Comparison of ENCODE assay signal across 1 cellular context in the genomic region with DNA sequence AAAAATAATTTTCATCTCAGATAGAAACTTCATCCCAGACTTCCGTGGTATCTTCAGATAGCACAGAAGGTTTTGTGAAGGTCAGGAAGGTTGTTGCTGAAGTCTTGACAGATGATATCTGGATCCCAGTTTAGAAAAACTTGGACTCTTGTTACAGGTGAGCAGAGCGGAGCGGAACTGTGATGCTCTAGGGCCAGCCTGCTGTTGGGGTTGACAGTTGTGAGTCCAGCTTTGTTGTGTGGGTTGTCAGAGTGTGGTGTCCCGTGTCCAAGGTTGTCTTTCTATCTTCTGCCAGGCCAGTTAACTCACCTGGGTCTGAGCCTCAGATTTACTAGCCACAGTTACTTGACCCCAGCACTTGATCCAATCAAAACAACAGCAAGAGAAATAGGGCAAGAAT.
TF ChIP-seq lines count a peak whose summit lies in the region.

No MANE protein-coding gene starts in this region.

TF ChIP-seq in GM23338, 12 proteins besides CTCF, POLR2A, EP300 and RAD21 (continued from another document):
- TF ChIP-seq STAT1 (IDR thresholded peaks at IDR 0.05; ENCODE audit: unreplicated experiment): no peak
- TF ChIP-seq POLR2AphosphoS5 (IDR thresholded peaks at IDR 0.05; ENCODE audit: low read depth): no peak
